In genomic region chr12:107660230-107660629, GRCh38 we compare ENCODE assay signal across 22 cellular contexts. TPM values are rescaled to one million over a fixed set of nuclear protein-coding genes. Genes with fewer than 3 reads are reported as not detected.
DNase-seq lines count a peak whose midpoint lies in the region; ATAC-seq, FAIRE-seq and TF ChIP-seq lines count a peak whose summit lies in the region.
"Had no signal": no experiment of that assay in that cellular context is flagged by ENCODE, and none has a peak within 500 bp of the region (broad histone marks: within the 10 kb centered on the region; RNA-seq: fewer than 3 reads in every experiment).

No MANE protein-coding gene starts in this region.

- H3K4me3 Mint-ChIP-seq in CD14-positive monocyte (no peak overlapping the region), GM23338 (no peak overlapping the region)
- H3K4me3 Mint-ChIP-seq: activated naive CD4-positive, alpha-beta T cell treated with anti-CD3 and anti-CD28 coated beads for 36 hours; activated T-cell treated with anti-CD3 and anti-CD28 coated beads, Interleukin-2, amount 50 U/mL, for 72 hours; B cell; T-helper 2 cell treated with Interferon-gamma antibody and Interleukin-4, amounts not matched to agents 5 μg/mL and 100 μg/mL, for 36 hours had no signal

- TF ChIP-seq CTCF in CD14-positive monocyte (IDR thresholded peaks at IDR 0.05) (no peak), GM23338 (conservative IDR thresholded peaks at IDR 0.05; ENCODE audit: low read depth in 2 of 2) (no peak)

- no peaks in the 10 kb centered on the region for H3F3A ChIP-seq in GM23338 (replicated peaks; ENCODE audit: low read depth)

- no peaks in the 10 kb centered on the region for H3K36me3 ChIP-seq in GM23338 (ENCODE audit: insufficient read depth)
- H3K36me3 ChIP-seq: MG63 had no signal

- no peak overlapping the region; the same call in 1 of the 2 replicates for H2AFZ ChIP-seq in GM23338
- H2AFZ ChIP-seq: PC-9 had no signal

- peaks cover 4 to 12% of the 10 kb centered on the region in 2 donors for H3K36me3 Mint-ChIP-seq in CD14-positive monocyte
- H3K36me3 Mint-ChIP-seq in GM23338 (ENCODE audit: low read depth): no peaks in the 10 kb centered on the region; the same call in 2 of the 3 replicates

- no peak for FAIRE-seq in RCC 7860 (lab: Jason Lieb, UNC)
- FAIRE-seq: A204.1 had no signal

- H3K27me3 ChIP-seq in GM23338 (ENCODE audit: insufficient read depth): no peaks in the 10 kb centered on the region
- H3K27me3 ChIP-seq: MG63 had no signal

- no peaks in the 10 kb centered on the region for H3K79me2 ChIP-seq in GM23338 (replicated peaks; ENCODE audit: insufficient read depth)

- H3K4me2 ChIP-seq in GM23338: no peak overlapping the region
- H3K4me2 ChIP-seq: PC-9 had no signal

- peaks cover 0 to 4% (median 0%) of the 10 kb centered on the region in 7 donors for H3K9me3 Mint-ChIP-seq in CD14-positive monocyte
- no peaks in the 10 kb centered on the region for H3K9me3 Mint-ChIP-seq in GM23338
- H3K9me3 Mint-ChIP-seq: activated naive CD4-positive, alpha-beta T cell treated with anti-CD3 and anti-CD28 coated beads for 36 hours; activated T-cell treated with anti-CD3 and anti-CD28 coated beads, Interleukin-2, amount 50 U/mL, for 72 hours; T-helper 2 cell treated with Interferon-gamma antibody and Interleukin-4, amounts not matched to agents 5 μg/mL and 100 μg/mL, for 36 hours had no signal

- H3K27ac Mint-ChIP-seq in CD14-positive monocyte (peak overlapping the region; percentile 48 to 86 (median 69)), GM23338 (no peak overlapping the region)
- H3K27ac Mint-ChIP-seq: activated naive CD4-positive, alpha-beta T cell treated with anti-CD3 and anti-CD28 coated beads for 36 hours; activated T-cell treated with anti-CD3 and anti-CD28 coated beads, Interleukin-2, amount 50 U/mL, for 72 hours; B cell; progenitor cell of endocrine pancreas; T-helper 2 cell treated with Interferon-gamma antibody and Interleukin-4, amounts not matched to agents 5 μg/mL and 100 μg/mL, for 36 hours had no signal

- peak; percentile 77 for DNase-seq in CD14-positive monocyte (ENCODE audit: low spot score)
- peak; percentile 77 for DNase-seq in M059J (ENCODE audit: low read depth)
- DNase-seq in RCC 7860 (ENCODE audit: low spot score): peak; percentile 23
- DNase-seq in activated CD4-positive, alpha-beta T cell treated with anti-CD3 and anti-CD28 coated beads for 48 hours: no peak
- no peak for DNase-seq in DMS79 (lab: John Stamatoyannopoulos, UW)
- no peak for DNase-seq in GM23338 (ENCODE audit: low spot score)
- DNase-seq: activated naive CD4-positive, alpha-beta T cell treated with anti-CD3 and anti-CD28 coated beads for 36 hours; activated T-cell treated with anti-CD3 and anti-CD28 coated beads, Interleukin-2, amount 50 U/mL, for 72 hours; Caco-2; cortex of kidney; IMR-90; MG63; midbrain; NCI-H187; substantia nigra had no signal

- H3K27ac ChIP-seq in GM23338 (ENCODE audit: low read depth): no peak overlapping the region
- H3K27ac ChIP-seq: PC-9 had no signal

- no peak overlapping the region for H3K4me3 ChIP-seq in GM23338
- H3K4me3 ChIP-seq: MG63, PC-9 had no signal

- peak; percentile 25 for ATAC-seq in esophagus mucosa
- no peak for ATAC-seq in HG02759 (IDR thresholded peaks at IDR 0.05; ENCODE audit: unreplicated experiment)
- no peak for ATAC-seq in GM23338
- ATAC-seq: activated T-cell treated with anti-CD3 and anti-CD28 coated beads, Interleukin-2, amount 50 U/mL, for 72 hours had no signal

- intact Hi-C loops in CD14-positive monocyte (cut with micrococcal nuclease): no loop called here

- H4K20me1 ChIP-seq in GM23338 (replicated peaks; ENCODE audit: insufficient read depth): no peaks in the 10 kb centered on the region; the same call in 1 of the 2 replicates

- peaks cover 6% of the 10 kb centered on the region; the same call in 1 of the 2 replicates for H3K9me2 ChIP-seq in GM23338 (ENCODE audit: insufficient read depth)

- H3K4me1 Mint-ChIP-seq in CD14-positive monocyte (peaks cover 35% of the 10 kb centered on the region), GM23338 (peaks cover 31% of the 10 kb centered on the region)
- H3K4me1 Mint-ChIP-seq: B cell had no signal

- H3K27me3 Mint-ChIP-seq in CD14-positive monocyte (ENCODE audit: low read depth in 3 of 3) (peaks cover 2 to 4% (median 3%) of the 10 kb centered on the region in 3 donors), GM23338 (ENCODE audit: insufficient read depth, low read depth, poor library complexity) (peaks cover 3% of the 10 kb centered on the region)

- H3K4me1 ChIP-seq in GM23338 (ENCODE audit: insufficient read depth): peaks cover 25% of the 10 kb centered on the region
- H3K4me1 ChIP-seq: Caco-2 had no signal

TF ChIP-seq in GM23338, 12 proteins besides CTCF, POLR2A, EP300 and RAD21 (continues in another document):
- TF ChIP-seq POLR2AphosphoS5 (IDR thresholded peaks at IDR 0.05; ENCODE audit: low read depth) (no peak), EZH2phosphoT487 (IDR thresholded peaks at IDR 0.05; ENCODE audit: unreplicated experiment) (no peak), JUNB (IDR thresholded peaks at IDR 0.05; ENCODE audit: unreplicated experiment) (no peak), CREB1 (CRISPR knock-in tag; IDR thresholded peaks at IDR 0.05; ENCODE audit: low read depth) (no peak), STAT1 (IDR thresholded peaks at IDR 0.05; ENCODE audit: unreplicated experiment) (no peak), ZNF331 (CRISPR knock-in tag; IDR thresholded peaks at IDR 0.05; ENCODE audit: low read depth) (no peak), ETS1 (IDR thresholded peaks at IDR 0.05) (no peak), ZNF114 (CRISPR knock-in tag; IDR thresholded peaks at IDR 0.05) (no peak), NANOG (IDR thresholded peaks at IDR 0.05; ENCODE audit: borderline replicate concordance) (no peak), EZH2 (IDR thresholded peaks at IDR 0.05; ENCODE audit: low read depth, unreplicated experiment) (no peak)

RNA-seq across cellular contexts. Expression of gene PWP1, which starts 25.4 kb away (rescaled TPM):
- polyA plus RNA-seq in CD14-positive monocyte: 10 to 100 TPM; 27.1 to 28.0 TPM
- total RNA-seq in M059J (2014; rRNA removed; shearing (Covaris generic)): 61.4 and 76.0 TPM in 2 replicates
- total RNA-seq in esophagus mucosa: 27.0 TPM
- 93.7 and 110 TPM in 2 replicates for total RNA-seq in GM23338 (2014; rRNA removed; shearing (Covaris generic))
- polyA plus RNA-seq in GM23338 (2016; fragmentation: Nextera tagmentation; extraction: Ambion mirVana): 189 and 211 TPM in 2 replicates

Comparison
In these comparisons a context has a peak if more than half of its experiments do, and no peak if none do; other contexts are left out.
1. DNase-seq: peak in CD14-positive monocyte (single experiment), M059J (single experiment) and RCC 7860 (single experiment); none in activated CD4-positive, alpha-beta T cell treated with anti-CD3 and anti-CD28 coated beads for 48 hours (single experiment), DMS79 (single experiment) and GM23338 (single experiment).